In genomic region chr16:85553436-85554113, GRCh38 we compare ENCODE assay signal across 1 cellular context.
TF ChIP-seq lines count a peak whose summit lies in the region.

No MANE protein-coding gene starts in this region.

TF ChIP-seq in A549, 52 proteins besides CTCF, POLR2A, EP300 and RAD21 (continued from another document):
- TF ChIP-seq, protein P1, sequence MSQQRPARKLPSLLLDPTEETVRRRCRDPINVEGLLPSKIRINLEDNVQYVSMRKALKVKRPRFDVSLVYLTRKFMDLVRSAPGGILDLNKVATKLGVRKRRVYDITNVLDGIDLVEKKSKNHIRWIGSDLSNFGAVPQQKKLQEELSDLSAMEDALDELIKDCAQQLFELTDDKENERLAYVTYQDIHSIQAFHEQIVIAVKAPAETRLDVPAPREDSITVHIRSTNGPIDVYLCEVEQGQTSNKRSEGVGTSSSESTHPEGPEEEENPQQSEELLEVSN (IDR thresholded peaks at IDR 0.05; ENCODE audit: borderline replicate concordance, low read depth): peak; percentile 41; the same call in 1 of the 2 replicates
- TF ChIP-seq MAZ (IDR thresholded peaks at IDR 0.05; ENCODE audit: borderline replicate concordance, low read depth, low read length): no peak
- no peak for TF ChIP-seq HOXB5 (CRISPR knock-in tag; IDR thresholded peaks at IDR 0.05)
- no peak for TF ChIP-seq ZC3H11A (IDR thresholded peaks at IDR 0.05)
- TF ChIP-seq PHF8 (IDR thresholded peaks at IDR 0.05; ENCODE audit: borderline replicate concordance, low read depth): peak; percentile 24; the same call in 1 of the 2 replicates
- no peak for TF ChIP-seq EHF (CRISPR knock-in tag; IDR thresholded peaks at IDR 0.05)
- TF ChIP-seq SMC3 (IDR thresholded peaks at IDR 0.05): peak; percentile 50; the same call in 2 of the 3 replicates
- no peak for TF ChIP-seq HEYL (CRISPR knock-in tag; IDR thresholded peaks at IDR 0.05)
- TF ChIP-seq ZNF302 (CRISPR knock-in tag; IDR thresholded peaks at IDR 0.05): no peak
- no peak for TF ChIP-seq CHD4 (IDR thresholded peaks at IDR 0.05; ENCODE audit: borderline replicate concordance)
- no peak for TF ChIP-seq KDM5A (IDR thresholded peaks at IDR 0.05)
- no peak for TF ChIP-seq FOXS1 (CRISPR knock-in tag; IDR thresholded peaks at IDR 0.05)
- no peak for TF ChIP-seq NPAS2 (CRISPR knock-in tag; IDR thresholded peaks at IDR 0.05; ENCODE audit: borderline replicate concordance)
- TF ChIP-seq JUN (IDR thresholded peaks at IDR 0.05): peak in 1 of 2 experiments; percentile 83; a peak in 4 of 5 replicates
- TF ChIP-seq USF2 (IDR thresholded peaks at IDR 0.05): no peak
- no peak for TF ChIP-seq HMGXB4 (CRISPR knock-in tag; IDR thresholded peaks at IDR 0.05; ENCODE audit: borderline replicate concordance)
- TF ChIP-seq JUNB (IDR thresholded peaks at IDR 0.05): no peak
- TF ChIP-seq RCOR1 (IDR thresholded peaks at IDR 0.05; ENCODE audit: low read depth, low read length): no peak
- TF ChIP-seq, protein P2, sequence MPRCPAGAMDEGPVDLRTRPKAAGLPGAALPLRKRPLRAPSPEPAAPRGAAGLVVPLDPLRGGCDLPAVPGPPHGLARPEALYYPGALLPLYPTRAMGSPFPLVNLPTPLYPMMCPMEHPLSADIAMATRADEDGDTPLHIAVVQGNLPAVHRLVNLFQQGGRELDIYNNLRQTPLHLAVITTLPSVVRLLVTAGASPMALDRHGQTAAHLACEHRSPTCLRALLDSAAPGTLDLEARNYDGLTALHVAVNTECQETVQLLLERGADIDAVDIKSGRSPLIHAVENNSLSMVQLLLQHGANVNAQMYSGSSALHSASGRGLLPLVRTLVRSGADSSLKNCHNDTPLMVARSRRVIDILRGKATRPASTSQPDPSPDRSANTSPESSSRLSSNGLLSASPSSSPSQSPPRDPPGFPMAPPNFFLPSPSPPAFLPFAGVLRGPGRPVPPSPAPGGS (IDR thresholded peaks at IDR 0.05): peak; percentile 49; the same call in 1 of the 3 replicates
- no peak for TF ChIP-seq RFX5 (IDR thresholded peaks at IDR 0.05)
- no peak for TF ChIP-seq ZSCAN20 (CRISPR knock-in tag; IDR thresholded peaks at IDR 0.05)
- TF ChIP-seq HDAC2 (IDR thresholded peaks at IDR 0.05): peak; percentile 48; the same call in 1 of the 2 replicates
TF ChIP-seq in A549: peak in this region for 7.
